13 cellular contexts compared by ENCODE assay signal in genomic region chr10:76337641-76338040, GRCh38.
DNase-seq lines count a peak whose midpoint lies in the region; ATAC-seq, FAIRE-seq and TF ChIP-seq lines count a peak whose summit lies in the region.
"Had no signal": no experiment of that assay in that cellular context is flagged by ENCODE, and none has a peak within 500 bp of the region (broad histone marks: within the 10 kb centered on the region; RNA-seq: fewer than 3 reads in every experiment).

No MANE protein-coding gene starts in this region.

- ATAC-seq in stimulated activated naive CD8-positive, alpha-beta T cell treated with anti-CD3 and anti-CD28 coated beads, Interleukin-15, Interleukin-2, amounts not matched to agents 100 U/mL and 50 U/mL, for 24 hours: no peak
- ATAC-seq: effector memory CD8-positive, alpha-beta T cell had no signal

- H3K27ac ChIP-seq in AG04450 (ENCODE audit: low read depth, low read length): peak overlapping the region; percentile 63
- H3K27ac ChIP-seq in mesodermal cell (ENCODE audit: low read depth, low read length, severe bottlenecking): peak overlapping the region; percentile 17
- H3K27ac ChIP-seq: upper lobe of left lung had no signal

- FAIRE-seq in GM12892 (lab: Jason Lieb, UNC): no peak

- H3K27me3 ChIP-seq in AG04450 (ENCODE audit: control insufficient read depth, insufficient read depth, low read length): no peaks in the 10 kb centered on the region
- H3K27me3 ChIP-seq: upper lobe of left lung had no signal

- no peaks in the 10 kb centered on the region for H3K4me1 ChIP-seq in mesodermal cell (ENCODE audit: control insufficient read depth, insufficient read depth, low read length, poor library complexity, severe bottlenecking)

- no peaks in the 10 kb centered on the region for H3K9me3 ChIP-seq in AG04450 (ENCODE audit: control insufficient read depth, insufficient read depth, low read length)
- no peaks in the 10 kb centered on the region for H3K9me3 ChIP-seq in mesodermal cell (ENCODE audit: control insufficient read depth, low read length)
- H3K9me3 ChIP-seq: upper lobe of left lung had no signal

- TF ChIP-seq CTCF in AG04450 (IDR thresholded peaks at IDR 0.05; ENCODE audit: low read depth, low read length): no peak

- TF ChIP-seq POLR2A in GM12892 (IDR thresholded peaks at IDR 0.05; ENCODE audit: low read depth, low read length): no peak

- peak; percentile 69 for DNase-seq in AG04450 (ENCODE audit: low read depth, low spot score)
- DNase-seq in HS-5 (ENCODE audit: low read depth): peak; percentile 19
- DNase-seq in dermis blood vessel endothelial cell: peak; percentile 66
- no peak for DNase-seq in GM12892 (ENCODE audit: insufficient read length)
- no peak for DNase-seq in SIG-M5 treated with dmso at 0.1 percent for 504 hours (lab: John Stamatoyannopoulos, UW; ENCODE audit: unreplicated experiment)
- no peak for DNase-seq in activated gamma-delta T cell treated with Interleukin-2 at 50 U/mL for 16 hours
- DNase-seq in stimulated activated naive CD8-positive, alpha-beta T cell treated with anti-CD3 and anti-CD28 coated beads, Interleukin-15, Interleukin-2, amounts not matched to agents 100 U/mL and 50 U/mL, for 24 hours: no peak
- DNase-seq: AML-193; effector memory CD8-positive, alpha-beta T cell; naive B cell; NCI-H510A; upper lobe of left lung had no signal

- POLR2A ChIA-PET in AG04450 (lab: Yijun Ruan, JAX): interaction anchor here (0.6 to 1.4 kb wide), 3 partner anchors 17 to 95 kb away, joined by 3 to 5 read pairs (median 3); no protein-coding TSS in a partner anchor

- no peak overlapping the region for H3K4me3 ChIP-seq in AG04450 (ENCODE audit: low read depth, low read length)
- no peak overlapping the region for H3K4me3 ChIP-seq in mesodermal cell (ENCODE audit: extremely low read depth, insufficient read depth, low read length, poor library complexity, severe bottlenecking)
- H3K4me3 ChIP-seq: upper lobe of left lung had no signal

- no peaks in the 10 kb centered on the region for H3K36me3 ChIP-seq in mesodermal cell (ENCODE audit: control insufficient read depth, insufficient read depth, low read length)
- H3K36me3 ChIP-seq: upper lobe of left lung had no signal

- CTCF ChIA-PET in AG04450 (lab: Charles Lee): interaction anchor here (0.6 kb wide), 1 partner anchor 223 kb away, joined by 3 read pairs; no protein-coding TSS in a partner anchor

- 93 to 100% methylated on average over 1 of the region's 1 CpG for WGBS in mesodermal cell (ENCODE audit: insufficient coverage in 2 of 2), 2 experiments

Comparison
In these comparisons a context has a peak if more than half of its experiments do, and no peak if none do; other contexts are left out.
1. DNase-seq: peak in AG04450 (single experiment), HS-5 (single experiment) and dermis blood vessel endothelial cell (single experiment); none in GM12892 (single experiment), SIG-M5 treated with dmso at 0.1 percent for 504 hours (single experiment), activated gamma-delta T cell treated with Interleukin-2 at 50 U/mL for 16 hours (single experiment) and stimulated activated naive CD8-positive, alpha-beta T cell treated with anti-CD3 and anti-CD28 coated beads, Interleukin-15, Interleukin-2, amounts not matched to agents 100 U/mL and 50 U/mL, for 24 hours (single experiment).